Comparison of ENCODE assay signal across 16 cellular contexts in genomic region chr14:73432124-73432523, GRCh38. TPM values are rescaled to one million over a fixed set of nuclear protein-coding genes. Genes with fewer than 3 reads are reported as not detected.
A peak's percentile ranks its signal among the peaks of the same experiment; 100 is the strongest.
DNase-seq lines count a peak whose midpoint lies in the region; ATAC-seq and TF ChIP-seq lines count a peak whose summit lies in the region.
"Had no signal": no experiment of that assay in that cellular context is flagged by ENCODE, and none has a peak within 500 bp of the region (broad histone marks: within the 10 kb centered on the region; RNA-seq: fewer than 3 reads in every experiment).

No MANE protein-coding gene starts in this region.

- peaks cover 24% of the 10 kb centered on the region for H3K4me1 Mint-ChIP-seq in endothelial cell (ENCODE audit: unreplicated experiment)
- H3K4me1 Mint-ChIP-seq in stimulated activated effector memory CD8-positive, alpha-beta T cell treated with anti-CD3 and anti-CD28 coated beads, Interleukin-12 subunit alpha, Interleukin-12 subunit beta, amount 100 ng/mL, for 72 hours: peaks cover 6% of the 10 kb centered on the region
- H3K4me1 Mint-ChIP-seq in CD4-positive, alpha-beta memory T cell: peaks cover 7 to 18% (median 16%) of the 10 kb centered on the region in 4 donors
- H3K4me1 Mint-ChIP-seq: H9 had no signal

- no peak overlapping the region for H3K4me3 Mint-ChIP-seq in endothelial cell (ENCODE audit: unreplicated experiment)
- H3K4me3 Mint-ChIP-seq in stimulated activated effector memory CD8-positive, alpha-beta T cell treated with anti-CD3 and anti-CD28 coated beads, Interleukin-12 subunit alpha, Interleukin-12 subunit beta, amount 100 ng/mL, for 72 hours: no peak overlapping the region
- H3K4me3 Mint-ChIP-seq in CD4-positive, alpha-beta memory T cell: no peak overlapping the region
- H3K4me3 Mint-ChIP-seq: CD4-positive, alpha-beta T cell; H9 had no signal

- intact Hi-C loops in CD4-positive, alpha-beta memory T cell (cut with micrococcal nuclease): no loop called here

- no peaks in the 10 kb centered on the region for H3K36me3 ChIP-seq in CD4-positive, alpha-beta memory T cell (ENCODE audit: insufficient read depth, low read length)

- H3K9me3 ChIP-seq in CD4-positive, alpha-beta memory T cell (ENCODE audit: control insufficient read depth in 1 of 2, low read length in 2 of 2): no peaks in the 10 kb centered on the region

- H3K36me3 Mint-ChIP-seq in endothelial cell (ENCODE audit: low read depth, unreplicated experiment): no peaks in the 10 kb centered on the region
- H3K36me3 Mint-ChIP-seq in stimulated activated effector memory CD8-positive, alpha-beta T cell treated with anti-CD3 and anti-CD28 coated beads, Interleukin-12 subunit alpha, Interleukin-12 subunit beta, amount 100 ng/mL, for 72 hours: no peaks in the 10 kb centered on the region
- no peaks in the 10 kb centered on the region for H3K36me3 Mint-ChIP-seq in CD4-positive, alpha-beta memory T cell

- DNase-seq in NCI-H510A treated with DMSO at 0.1 percent for 48 hours (lab: John Stamatoyannopoulos, UW) (peak; percentile 20), NCI-H510A (lab: John Stamatoyannopoulos, UW) (no peak), LNCaP clone FGC (ENCODE audit: low read depth) (peak; percentile 39), endothelial cell (ENCODE audit: low spot score) (no peak)
- DNase-seq in stimulated activated effector memory CD8-positive, alpha-beta T cell treated with anti-CD3 and anti-CD28 coated beads, Interleukin-12 subunit alpha, Interleukin-12 subunit beta, amount 100 ng/mL, for 72 hours (ENCODE audit: low spot score in 2 of 2): no peak
- DNase-seq in CD4-positive, alpha-beta memory T cell: no peak
- DNase-seq: AML-193; CD4-positive, alpha-beta T cell; DMS153; DND-41; EL; H9; KG1 had no signal

- H3K4me1 ChIP-seq in CD4-positive, alpha-beta memory T cell (ENCODE audit: insufficient read depth, low read length): no peaks in the 10 kb centered on the region

- H3K27me3 ChIP-seq in CD4-positive, alpha-beta memory T cell (ENCODE audit: insufficient read depth, low read length): no peaks in the 10 kb centered on the region

- no peak for ATAC-seq in stimulated activated effector memory CD8-positive, alpha-beta T cell treated with anti-CD3 and anti-CD28 coated beads, Interleukin-12 subunit alpha, Interleukin-12 subunit beta, amount 100 ng/mL, for 72 hours
- ATAC-seq in HG03442 (IDR thresholded peaks at IDR 0.05; ENCODE audit: unreplicated experiment) (no peak), HG03521 (IDR thresholded peaks at IDR 0.05; ENCODE audit: unreplicated experiment) (no peak)
- ATAC-seq: GM12878 had no signal

- no peaks in the 10 kb centered on the region for H3K9me3 Mint-ChIP-seq in endothelial cell (ENCODE audit: unreplicated experiment)
- H3K9me3 Mint-ChIP-seq in stimulated activated effector memory CD8-positive, alpha-beta T cell treated with anti-CD3 and anti-CD28 coated beads, Interleukin-12 subunit alpha, Interleukin-12 subunit beta, amount 100 ng/mL, for 72 hours: no peaks in the 10 kb centered on the region
- H3K9me3 Mint-ChIP-seq in CD4-positive, alpha-beta memory T cell: no peaks in the 10 kb centered on the region
- H3K9me3 Mint-ChIP-seq: CD4-positive, alpha-beta T cell; H9 had no signal

- CTCF ChIA-PET in CD4-positive, alpha-beta memory T cell (lab: Charles Lee; ENCODE audit: partially characterized antibody): no interaction called here

- H3K27ac Mint-ChIP-seq in endothelial cell (ENCODE audit: unreplicated experiment): peak overlapping the region; percentile 30
- H3K27ac Mint-ChIP-seq in stimulated activated effector memory CD8-positive, alpha-beta T cell treated with anti-CD3 and anti-CD28 coated beads, Interleukin-12 subunit alpha, Interleukin-12 subunit beta, amount 100 ng/mL, for 72 hours: peak overlapping the region; percentile 43
- H3K27ac Mint-ChIP-seq in CD4-positive, alpha-beta memory T cell: no peak overlapping the region
- H3K27ac Mint-ChIP-seq: CD4-positive, alpha-beta T cell; H9 had no signal

- no peak for TF ChIP-seq CTCF in LNCaP clone FGC (IDR thresholded peaks at IDR 0.05; ENCODE audit: control insufficient read depth, extremely low read depth, insufficient read depth)
- no peak for TF ChIP-seq CTCF in endothelial cell (IDR thresholded peaks at IDR 0.05; ENCODE audit: unreplicated experiment)

- POLR2A ChIA-PET in CD4-positive, alpha-beta memory T cell (lab: Charles Lee; ENCODE audit: partially characterized antibody): no interaction called here

- no peak overlapping the region for H3K27ac ChIP-seq in CD4-positive, alpha-beta memory T cell (ENCODE audit: low read depth, low read length)

- H3K27me3 Mint-ChIP-seq in endothelial cell (ENCODE audit: unreplicated experiment): peaks cover 2% of the 10 kb centered on the region
- H3K27me3 Mint-ChIP-seq in CD4-positive, alpha-beta memory T cell: no peaks in the 10 kb centered on the region
- H3K27me3 Mint-ChIP-seq: CD4-positive, alpha-beta T cell had no signal

- no peak overlapping the region for H3K4me3 ChIP-seq in LNCaP clone FGC (ENCODE audit: low read depth, low read length)
- no peak overlapping the region for H3K4me3 ChIP-seq in CD4-positive, alpha-beta memory T cell (ENCODE audit: low read length in 2 of 2)
- H3K4me3 ChIP-seq: GM12878 had no signal

RNA-seq across cellular contexts. Expression of gene NUMB, which starts 26.2 kb away (rescaled TPM):
- total RNA-seq in endothelial cell (ENCODE audit: unreplicated experiment): 218 TPM
- total RNA-seq in CD4-positive, alpha-beta memory T cell: 10 to 100 TPM; 45.3 to 47.3 TPM
- polyA plus RNA-seq in CD4-positive, alpha-beta memory T cell: 10 to 100 TPM; 31.1 to 46.1 TPM

RNA-seq across cellular contexts. Expression of gene RIOX1, which starts 58.6 kb away (rescaled TPM):
- total RNA-seq in endothelial cell (ENCODE audit: unreplicated experiment): 15.4 TPM
- total RNA-seq in CD4-positive, alpha-beta memory T cell: 10 to 100 TPM; 34.8 to 37.0 TPM
- polyA plus RNA-seq in CD4-positive, alpha-beta memory T cell: 10 to 100 TPM; 19.9 to 39.2 TPM

Comparison
In these comparisons a context has a peak if more than half of its experiments do, and no peak if none do; other contexts are left out.
1. DNase-seq: peak in NCI-H510A treated with DMSO at 0.1 percent for 48 hours (single experiment) and LNCaP clone FGC (single experiment); none in NCI-H510A (single experiment), endothelial cell (single experiment), stimulated activated effector memory CD8-positive, alpha-beta T cell treated with anti-CD3 and anti-CD28 coated beads, Interleukin-12 subunit alpha, Interleukin-12 subunit beta, amount 100 ng/mL, for 72 hours (0 of 2) and CD4-positive, alpha-beta memory T cell (0 of 5).
2. H3K27ac Mint-ChIP-seq: peak in endothelial cell (single experiment) and stimulated activated effector memory CD8-positive, alpha-beta T cell treated with anti-CD3 and anti-CD28 coated beads, Interleukin-12 subunit alpha, Interleukin-12 subunit beta, amount 100 ng/mL, for 72 hours (single experiment); none in CD4-positive, alpha-beta memory T cell (0 of 7).